1 cellular context compared by ENCODE assay signal in genomic region chr2:133667085-133667484, GRCh38.
TF ChIP-seq lines count a peak whose summit lies in the region.

No MANE protein-coding gene starts in this region.

TF ChIP-seq in SK-N-SH, 30 proteins besides CTCF, POLR2A, EP300 and RAD21 (continued from another document):
- TF ChIP-seq, protein P1, sequence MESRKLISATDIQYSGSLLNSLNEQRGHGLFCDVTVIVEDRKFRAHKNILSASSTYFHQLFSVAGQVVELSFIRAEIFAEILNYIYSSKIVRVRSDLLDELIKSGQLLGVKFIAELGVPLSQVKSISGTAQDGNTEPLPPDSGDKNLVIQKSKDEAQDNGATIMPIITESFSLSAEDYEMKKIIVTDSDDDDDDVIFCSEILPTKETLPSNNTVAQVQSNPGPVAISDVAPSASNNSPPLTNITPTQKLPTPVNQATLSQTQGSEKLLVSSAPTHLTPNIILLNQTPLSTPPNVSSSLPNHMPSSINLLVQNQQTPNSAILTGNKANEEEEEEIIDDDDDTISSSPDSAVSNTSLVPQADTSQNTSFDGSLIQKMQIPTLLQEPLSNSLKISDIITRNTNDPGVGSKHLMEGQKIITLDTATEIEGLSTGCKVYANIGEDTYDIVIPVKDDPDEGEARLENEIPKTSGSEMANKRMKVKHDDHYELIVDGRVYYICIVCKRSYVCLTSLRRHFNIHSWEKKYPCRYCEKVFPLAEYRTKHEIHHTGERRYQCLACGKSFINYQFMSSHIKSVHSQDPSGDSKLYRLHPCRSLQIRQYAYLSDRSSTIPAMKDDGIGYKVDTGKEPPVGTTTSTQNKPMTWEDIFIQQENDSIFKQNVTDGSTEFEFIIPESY (IDR thresholded peaks at IDR 0.05; ENCODE audit: borderline replicate concordance, low read depth) = no peak
- TF ChIP-seq NFIC (IDR thresholded peaks at IDR 0.05; ENCODE audit: borderline replicate concordance) = peak; percentile 43; the same call in 1 of the 2 replicates
- TF ChIP-seq TEAD4 (IDR thresholded peaks at IDR 0.05; ENCODE audit: borderline replicate concordance, insufficient read depth) = no peak
- TF ChIP-seq, protein P2, sequence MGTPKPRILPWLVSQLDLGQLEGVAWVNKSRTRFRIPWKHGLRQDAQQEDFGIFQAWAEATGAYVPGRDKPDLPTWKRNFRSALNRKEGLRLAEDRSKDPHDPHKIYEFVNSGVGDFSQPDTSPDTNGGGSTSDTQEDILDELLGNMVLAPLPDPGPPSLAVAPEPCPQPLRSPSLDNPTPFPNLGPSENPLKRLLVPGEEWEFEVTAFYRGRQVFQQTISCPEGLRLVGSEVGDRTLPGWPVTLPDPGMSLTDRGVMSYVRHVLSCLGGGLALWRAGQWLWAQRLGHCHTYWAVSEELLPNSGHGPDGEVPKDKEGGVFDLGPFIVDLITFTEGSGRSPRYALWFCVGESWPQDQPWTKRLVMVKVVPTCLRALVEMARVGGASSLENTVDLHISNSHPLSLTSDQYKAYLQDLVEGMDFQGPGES (IDR thresholded peaks at IDR 0.05; ENCODE audit: low read depth, low read length) = no peak
- TF ChIP-seq, protein P3, sequence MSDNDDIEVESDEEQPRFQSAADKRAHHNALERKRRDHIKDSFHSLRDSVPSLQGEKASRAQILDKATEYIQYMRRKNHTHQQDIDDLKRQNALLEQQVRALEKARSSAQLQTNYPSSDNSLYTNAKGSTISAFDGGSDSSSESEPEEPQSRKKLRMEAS (IDR thresholded peaks at IDR 0.05; ENCODE audit: low read depth) = no peak
- TF ChIP-seq RFX5 (IDR thresholded peaks at IDR 0.05; ENCODE audit: low read length) = no peak
- no peak for TF ChIP-seq SIN3A (IDR thresholded peaks at IDR 0.05; ENCODE audit: borderline replicate concordance, low read depth, low read length)
- TF ChIP-seq, protein P4, sequence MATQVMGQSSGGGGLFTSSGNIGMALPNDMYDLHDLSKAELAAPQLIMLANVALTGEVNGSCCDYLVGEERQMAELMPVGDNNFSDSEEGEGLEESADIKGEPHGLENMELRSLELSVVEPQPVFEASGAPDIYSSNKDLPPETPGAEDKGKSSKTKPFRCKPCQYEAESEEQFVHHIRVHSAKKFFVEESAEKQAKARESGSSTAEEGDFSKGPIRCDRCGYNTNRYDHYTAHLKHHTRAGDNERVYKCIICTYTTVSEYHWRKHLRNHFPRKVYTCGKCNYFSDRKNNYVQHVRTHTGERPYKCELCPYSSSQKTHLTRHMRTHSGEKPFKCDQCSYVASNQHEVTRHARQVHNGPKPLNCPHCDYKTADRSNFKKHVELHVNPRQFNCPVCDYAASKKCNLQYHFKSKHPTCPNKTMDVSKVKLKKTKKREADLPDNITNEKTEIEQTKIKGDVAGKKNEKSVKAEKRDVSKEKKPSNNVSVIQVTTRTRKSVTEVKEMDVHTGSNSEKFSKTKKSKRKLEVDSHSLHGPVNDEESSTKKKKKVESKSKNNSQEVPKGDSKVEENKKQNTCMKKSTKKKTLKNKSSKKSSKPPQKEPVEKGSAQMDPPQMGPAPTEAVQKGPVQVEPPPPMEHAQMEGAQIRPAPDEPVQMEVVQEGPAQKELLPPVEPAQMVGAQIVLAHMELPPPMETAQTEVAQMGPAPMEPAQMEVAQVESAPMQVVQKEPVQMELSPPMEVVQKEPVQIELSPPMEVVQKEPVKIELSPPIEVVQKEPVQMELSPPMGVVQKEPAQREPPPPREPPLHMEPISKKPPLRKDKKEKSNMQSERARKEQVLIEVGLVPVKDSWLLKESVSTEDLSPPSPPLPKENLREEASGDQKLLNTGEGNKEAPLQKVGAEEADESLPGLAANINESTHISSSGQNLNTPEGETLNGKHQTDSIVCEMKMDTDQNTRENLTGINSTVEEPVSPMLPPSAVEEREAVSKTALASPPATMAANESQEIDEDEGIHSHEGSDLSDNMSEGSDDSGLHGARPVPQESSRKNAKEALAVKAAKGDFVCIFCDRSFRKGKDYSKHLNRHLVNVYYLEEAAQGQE (IDR thresholded peaks at IDR 0.05; ENCODE audit: low read depth, low read length) = no peak
- no peak for TF ChIP-seq FOXM1 (IDR thresholded peaks at IDR 0.05; ENCODE audit: low read depth)
- TF ChIP-seq ELF1 (IDR thresholded peaks at IDR 0.05) = no peak
- TF ChIP-seq GABPA (IDR thresholded peaks at IDR 0.05; ENCODE audit: low read depth) = no peak
- no peak for TF ChIP-seq EZH2phosphoT487 (IDR thresholded peaks at IDR 0.05; ENCODE audit: borderline replicate concordance, low read depth)
- TF ChIP-seq, protein P5, sequence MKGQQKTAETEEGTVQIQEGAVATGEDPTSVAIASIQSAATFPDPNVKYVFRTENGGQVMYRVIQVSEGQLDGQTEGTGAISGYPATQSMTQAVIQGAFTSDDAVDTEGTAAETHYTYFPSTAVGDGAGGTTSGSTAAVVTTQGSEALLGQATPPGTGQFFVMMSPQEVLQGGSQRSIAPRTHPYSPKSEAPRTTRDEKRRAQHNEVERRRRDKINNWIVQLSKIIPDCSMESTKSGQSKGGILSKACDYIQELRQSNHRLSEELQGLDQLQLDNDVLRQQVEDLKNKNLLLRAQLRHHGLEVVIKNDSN (IDR thresholded peaks at IDR 0.05; ENCODE audit: borderline replicate concordance, low read depth) = no peak
- TF ChIP-seq, protein P6, sequence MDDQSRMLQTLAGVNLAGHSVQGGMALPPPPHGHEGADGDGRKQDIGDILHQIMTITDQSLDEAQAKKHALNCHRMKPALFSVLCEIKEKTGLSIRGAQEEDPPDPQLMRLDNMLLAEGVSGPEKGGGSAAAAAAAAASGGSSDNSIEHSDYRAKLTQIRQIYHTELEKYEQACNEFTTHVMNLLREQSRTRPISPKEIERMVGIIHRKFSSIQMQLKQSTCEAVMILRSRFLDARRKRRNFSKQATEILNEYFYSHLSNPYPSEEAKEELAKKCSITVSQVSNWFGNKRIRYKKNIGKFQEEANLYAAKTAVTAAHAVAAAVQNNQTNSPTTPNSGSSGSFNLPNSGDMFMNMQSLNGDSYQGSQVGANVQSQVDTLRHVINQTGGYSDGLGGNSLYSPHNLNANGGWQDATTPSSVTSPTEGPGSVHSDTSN (IDR thresholded peaks at IDR 0.05) = peak; percentile 44; the same call in 1 of the 2 replicates
- peak; percentile 51; the same call in 1 of the 2 replicates for TF ChIP-seq RXRA (IDR thresholded peaks at IDR 0.05; ENCODE audit: borderline replicate concordance, low read depth)
- TF ChIP-seq MXI1 (IDR thresholded peaks at IDR 0.05; ENCODE audit: low read depth, low read length) = no peak
- TF ChIP-seq POLR2AphosphoS5 (IDR thresholded peaks at IDR 0.05; ENCODE audit: low read depth, low read length) = no peak
- no peak for TF ChIP-seq NRF1 (IDR thresholded peaks at IDR 0.05; ENCODE audit: low read depth, low read length)
- no peak for TF ChIP-seq YY1 (IDR thresholded peaks at IDR 0.05; ENCODE audit: low read depth)
